In the genomic region with DNA sequence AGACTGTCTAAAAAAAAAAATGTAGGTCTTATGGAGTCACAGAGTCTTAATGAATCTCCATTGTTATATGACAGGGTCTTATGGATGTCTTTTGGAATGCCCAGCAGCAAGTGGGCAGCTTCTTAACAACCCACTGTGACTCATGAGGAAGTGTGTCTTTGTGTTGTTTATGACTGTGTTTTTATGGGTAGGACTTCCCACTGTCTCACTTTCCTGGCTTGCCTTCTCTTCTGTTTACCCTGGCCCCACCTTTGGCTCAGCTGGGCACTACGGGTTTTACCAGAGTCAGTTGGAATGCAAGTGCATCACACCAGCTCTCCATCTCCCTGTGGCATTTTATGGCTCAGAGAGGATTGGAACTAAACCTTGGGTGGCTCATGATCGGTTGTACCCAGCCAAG, we compare ENCODE assay signal across 13 cellular contexts.
DNase-seq lines count a peak whose midpoint lies in the region; ATAC-seq and TF ChIP-seq lines count a peak whose summit lies in the region.
"Had no signal": no experiment of that assay in that cellular context is flagged by ENCODE, and none has a peak within 500 bp of the region (broad histone marks: within the 10 kb centered on the region; RNA-seq: fewer than 3 reads in every experiment).

No MANE protein-coding gene starts in this region.

- peak overlapping the region; percentile 18 for H3K4me2 ChIP-seq in GM23248 (ENCODE audit: unreplicated experiment)

- no peaks in the 10 kb centered on the region for H3K36me3 ChIP-seq in GM23248 (ENCODE audit: low read depth)
- H3K36me3 ChIP-seq in prostate gland = no peaks in the 10 kb centered on the region
- H3K36me3 ChIP-seq: tibial artery had no signal

- H3K4me1 Mint-ChIP-seq in endothelial cell (ENCODE audit: unreplicated experiment) = peaks cover 7% of the 10 kb centered on the region
- H3K4me1 Mint-ChIP-seq in effector memory CD8-positive, alpha-beta T cell (ENCODE audit: low read depth in 2 of 2) = peaks cover 6 to 7% of the 10 kb centered on the region in 2 donors

- intact Hi-C loops in prostate gland (cut with DNase I) = loop anchor here (10.0 kb wide), 1 partner anchor 516 kb away; no protein-coding TSS in a partner anchor

- H3K27ac ChIP-seq in GM23248 = peak overlapping the region; percentile 16
- no peak overlapping the region for H3K27ac ChIP-seq in prostate gland
- H3K27ac ChIP-seq: tibial artery had no signal

- TF ChIP-seq POLR2A in prostate gland (IDR thresholded peaks at IDR 0.05) = no peak

- peaks cover 26% of the 10 kb centered on the region for H3K4me1 ChIP-seq in GM23248 (ENCODE audit: insufficient read depth)
- no peaks in the 10 kb centered on the region for H3K4me1 ChIP-seq in prostate gland (replicated peaks)

- peak overlapping the region; percentile 24 for H3K27ac Mint-ChIP-seq in endothelial cell (ENCODE audit: unreplicated experiment)
- no peak overlapping the region for H3K27ac Mint-ChIP-seq in effector memory CD8-positive, alpha-beta T cell

- TF ChIP-seq CTCF in endothelial cell (IDR thresholded peaks at IDR 0.05; ENCODE audit: unreplicated experiment) (no peak), prostate gland (IDR thresholded peaks at IDR 0.05) (no peak)

- no peaks in the 10 kb centered on the region for H4K20me1 ChIP-seq in GM23248 (ENCODE audit: insufficient read depth)

- H3K4me3 ChIP-seq in GM23248 = no peak overlapping the region
- no peak overlapping the region for H3K4me3 ChIP-seq in prostate gland
- H3K4me3 ChIP-seq: tibial artery had no signal

- H3K27me3 Mint-ChIP-seq in endothelial cell (ENCODE audit: unreplicated experiment) = no peaks in the 10 kb centered on the region
- peaks cover 13 to 14% of the 10 kb centered on the region in 2 donors for H3K27me3 Mint-ChIP-seq in effector memory CD8-positive, alpha-beta T cell

- H2AFZ ChIP-seq in GM23248 = no peak overlapping the region

- DNase-seq in GM23248 (peak; percentile 89), NCI-H510A (lab: John Stamatoyannopoulos, UW) (peak; percentile 4), endothelial cell (ENCODE audit: low spot score) (no peak), prostate gland (ENCODE audit: low spot score) (peak; percentile 80), UCSD-AML1 (lab: John Stamatoyannopoulos, UW; ENCODE audit: unreplicated experiment) (no peak), HuH-7 (ENCODE audit: low spot score) (no peak)
- DNase-seq in effector memory CD8-positive, alpha-beta T cell = no peak
- DNase-seq: activated effector memory CD4-positive, alpha-beta T cell treated with Interleukin-2 at 50 U/mL for 16 hours; DMS79; RPMI8226; stimulated activated CD4-positive, alpha-beta T cell treated with anti-CD3 and anti-CD28 coated beads, Interleukin-4, amount 100 ng/mL, for 4 hours; tibial artery had no signal

- H3K9me3 Mint-ChIP-seq in endothelial cell (ENCODE audit: unreplicated experiment) = no peaks in the 10 kb centered on the region
- H3K9me3 Mint-ChIP-seq in effector memory CD8-positive, alpha-beta T cell = no peaks in the 10 kb centered on the region

- no peaks in the 10 kb centered on the region for H3K9me2 ChIP-seq in GM23248 (ENCODE audit: insufficient read depth)

- in situ Hi-C loops in GM23248 (cut with MboI) = loop anchor here (25.0 kb wide), 1 partner anchor 509 kb away; no protein-coding TSS in a partner anchor

- no peaks in the 10 kb centered on the region for H3K27me3 ChIP-seq in GM23248 (replicated peaks; ENCODE audit: insufficient read depth)
- no peaks in the 10 kb centered on the region for H3K27me3 ChIP-seq in prostate gland (replicated peaks; ENCODE audit: insufficient read depth)
- H3K27me3 ChIP-seq: tibial artery had no signal

- ATAC-seq in effector memory CD8-positive, alpha-beta T cell (replicated peaks) = no peak
- ATAC-seq in HG02973 (IDR thresholded peaks at IDR 0.05; ENCODE audit: unreplicated experiment) = no peak

- H3K36me3 Mint-ChIP-seq in endothelial cell (ENCODE audit: low read depth, unreplicated experiment) = no peaks in the 10 kb centered on the region
- peaks cover 7% of the 10 kb centered on the region for H3K36me3 Mint-ChIP-seq in effector memory CD8-positive, alpha-beta T cell (ENCODE audit: insufficient read depth)

- no peak overlapping the region for H3K4me3 Mint-ChIP-seq in endothelial cell (ENCODE audit: unreplicated experiment)
- H3K4me3 Mint-ChIP-seq in effector memory CD8-positive, alpha-beta T cell = no peak overlapping the region

- H3F3A ChIP-seq in GM23248 (ENCODE audit: insufficient read depth) = peaks cover 17% of the 10 kb centered on the region

- H3K9me3 ChIP-seq in GM23248 (ENCODE audit: low read depth) (no peaks in the 10 kb centered on the region), prostate gland (no peaks in the 10 kb centered on the region)

- no peak overlapping the region for H3K9ac ChIP-seq in GM23248

- no peaks in the 10 kb centered on the region for H3K79me2 ChIP-seq in GM23248 (ENCODE audit: insufficient read depth)

- 30 to 32% methylated on average over 2 of the region's 2 CpGs for WGBS in GM23248 (ENCODE audit: low coverage in 1 of 2, low lambda C conversion rate in 2 of 2, missing lambda C conversion rate in 2 of 2), 2 experiments
- 42% methylated on average over 2 of the region's 2 CpGs for WGBS in prostate gland

Comparison
In these comparisons a context has a peak if more than half of its experiments do, and no peak if none do; other contexts are left out.
1. DNase-seq: peak in GM23248 (single experiment), NCI-H510A (single experiment) and prostate gland (single experiment); none in endothelial cell (single experiment), UCSD-AML1 (single experiment), HuH-7 (single experiment) and effector memory CD8-positive, alpha-beta T cell (0 of 3).